In genomic region chr21:36747114-36747814, GRCh38 we compare ENCODE assay signal across 10 cellular contexts. TPM values are rescaled to one million over a fixed set of nuclear protein-coding genes. Genes with fewer than 3 reads are reported as not detected.
DNase-seq lines count a peak whose midpoint lies in the region; ATAC-seq, FAIRE-seq and TF ChIP-seq lines count a peak whose summit lies in the region.
"Had no signal": no experiment of that assay in that cellular context is flagged by ENCODE, and none has a peak within 500 bp of the region (broad histone marks: within the 10 kb centered on the region; RNA-seq: fewer than 3 reads in every experiment).

No MANE protein-coding gene starts in this region.

- H3K36me3 ChIP-seq in ascending aorta (peaks cover 0 to 11% of the 10 kb centered on the region in 2 donors), iPS-20b (ENCODE audit: insufficient read depth, low read depth, low read length) (no peaks in the 10 kb centered on the region)

- peak overlapping the region; percentile 65 for H3K4me3 Mint-ChIP-seq in stimulated activated memory B cell treated with anti-CD40 and anti-IgM and Interleukin-4, amounts not matched to agents 10 μg/mL and 1 μg/mL and 100 μg/mL, for 72 hours

- peaks cover 8% of the 10 kb centered on the region for H3K36me3 Mint-ChIP-seq in stimulated activated memory B cell treated with anti-CD40 and anti-IgM and Interleukin-4, amounts not matched to agents 10 μg/mL and 1 μg/mL and 100 μg/mL, for 72 hours

- H3K4me1 ChIP-seq in ascending aorta (peaks cover 0 to 6% of the 10 kb centered on the region in 2 donors), iPS-20b (ENCODE audit: insufficient read depth, low read length) (peaks cover 41% of the 10 kb centered on the region)

- ATAC-seq in stimulated activated memory B cell treated with anti-CD40 and anti-IgM and Interleukin-4, amounts not matched to agents 10 μg/mL and 1 μg/mL and 100 μg/mL, for 72 hours = no peak
- ATAC-seq in HG03342 (IDR thresholded peaks at IDR 0.05; ENCODE audit: unreplicated experiment) = no peak

- intact Hi-C loops in ascending aorta (cut with DNase I) = no loop called here

- H3K27me3 ChIP-seq in ascending aorta (no peaks in the 10 kb centered on the region), iPS-20b (ENCODE audit: insufficient read depth, low read length) (peaks cover 46% of the 10 kb centered on the region)

- no peak overlapping the region for H3K9ac ChIP-seq in iPS-20b (ENCODE audit: low read depth, low read length)

- peaks cover 16% of the 10 kb centered on the region for H3K4me1 Mint-ChIP-seq in stimulated activated memory B cell treated with anti-CD40 and anti-IgM and Interleukin-4, amounts not matched to agents 10 μg/mL and 1 μg/mL and 100 μg/mL, for 72 hours

- H3K9me3 Mint-ChIP-seq in stimulated activated memory B cell treated with anti-CD40 and anti-IgM and Interleukin-4, amounts not matched to agents 10 μg/mL and 1 μg/mL and 100 μg/mL, for 72 hours = no peaks in the 10 kb centered on the region

- no peak overlapping the region for H3K27ac Mint-ChIP-seq in stimulated activated memory B cell treated with anti-CD40 and anti-IgM and Interleukin-4, amounts not matched to agents 10 μg/mL and 1 μg/mL and 100 μg/mL, for 72 hours

- peak; percentile 48 for DNase-seq in NCI-H748 (lab: John Stamatoyannopoulos, UW; ENCODE audit: unreplicated experiment)
- DNase-seq in NCI-H748 treated with DMSO at 0.1 percent for 48 hours (lab: John Stamatoyannopoulos, UW) = no peak
- no peak for DNase-seq in ascending aorta (ENCODE audit: low spot score in 2 of 2)
- no peak for DNase-seq in RCC 7860 (ENCODE audit: low spot score)
- no peak for DNase-seq in UCSD-AML1 (lab: John Stamatoyannopoulos, UW; ENCODE audit: unreplicated experiment)

- peak overlapping the region; percentile 45 to 61 for H3K4me3 ChIP-seq in ascending aorta
- peak overlapping the region; percentile 66 for H3K4me3 ChIP-seq in iPS-20b (ENCODE audit: low read length)

- H3K9me3 ChIP-seq in ascending aorta (no peaks in the 10 kb centered on the region), iPS-20b (ENCODE audit: insufficient read depth, low read depth, low read length) (no peaks in the 10 kb centered on the region)

- H3K27me3 Mint-ChIP-seq in stimulated activated memory B cell treated with anti-CD40 and anti-IgM and Interleukin-4, amounts not matched to agents 10 μg/mL and 1 μg/mL and 100 μg/mL, for 72 hours = peaks cover 68% of the 10 kb centered on the region

- no peak for TF ChIP-seq CTCF in ascending aorta (IDR thresholded peaks at IDR 0.05)

- no peak for FAIRE-seq in RCC 7860 (lab: Jason Lieb, UNC)
- FAIRE-seq: frontal cortex had no signal

- H3K27ac ChIP-seq in ascending aorta = no peak overlapping the region
- H3K27ac ChIP-seq in iPS-20b (ENCODE audit: low read length) = no peak overlapping the region
- H3K27ac ChIP-seq: C4-2B had no signal

RNA-seq across cellular contexts. Expression of gene SIM2, which starts 48.3 kb away (rescaled TPM):
- not detected for total RNA-seq in ascending aorta
- total RNA-seq: frontal cortex had no signal
